24 cellular contexts compared by ENCODE assay signal in the genomic region with DNA sequence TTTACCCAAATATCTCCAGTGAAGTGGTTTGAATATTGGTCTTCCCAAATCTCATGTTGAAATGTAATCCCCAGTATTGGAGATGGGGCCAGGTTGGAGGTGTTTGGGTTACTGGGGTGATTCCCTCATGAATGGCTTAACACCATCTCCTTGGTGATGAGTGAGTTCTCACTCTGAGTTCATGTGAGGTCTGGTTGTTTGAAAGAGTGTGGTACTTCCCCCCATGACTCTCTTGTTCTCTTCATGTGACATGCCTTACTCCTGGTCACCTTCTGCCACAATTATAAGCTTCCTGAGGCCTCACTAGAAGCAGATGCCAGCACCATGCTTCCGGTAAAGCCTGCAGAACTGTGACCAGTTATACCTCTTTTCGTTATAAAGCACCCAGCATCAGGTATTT.
"Had no signal": no experiment of that assay in that cellular context is flagged by ENCODE, and none has a peak within 500 bp of the region (broad histone marks: within the 10 kb centered on the region; RNA-seq: fewer than 3 reads in every experiment).

No MANE protein-coding gene starts in this region.

- H3K27me3 ChIP-seq: esophagus squamous epithelium, gastroesophageal sphincter, pancreas, stomach, transverse colon had no signal

- DNase-seq: effector memory CD8-positive, alpha-beta T cell; esophagus squamous epithelium; foreskin fibroblast; immature natural killer cell; left ventricle myocardium superior; mesenchymal stem cell; naive B cell; occipital lobe; pancreas; right cardiac atrium; stimulated activated CD4-positive, alpha-beta T cell treated with anti-CD3 and anti-CD28 coated beads, Interleukin-4, amount 100 ng/mL, for 1 hour; stimulated activated CD8-positive, alpha-beta memory T cell treated with anti-CD3 and anti-CD28 coated beads, Interleukin-4, amount 100 ng/mL, for 48 hours; stomach; substantia nigra; transverse colon had no signal

- H3K4me1 ChIP-seq: esophagus squamous epithelium, gastroesophageal sphincter, pancreas, stomach, transverse colon had no signal

- H3K4me1 Mint-ChIP-seq: immature natural killer cell, naive B cell had no signal

- H3K27me3 Mint-ChIP-seq: progenitor cell of endocrine pancreas had no signal

- H3K27ac Mint-ChIP-seq: dendritic cell treated with granulocyte-macrophage colony-stimulating factor and Interleukin-4, amounts not matched to agents 40 ng/mL and 50 ng/mL, for 4 days; effector memory CD8-positive, alpha-beta T cell; immature natural killer cell; nephron; progenitor cell of endocrine pancreas; stimulated activated memory B cell treated with anti-CD40 and anti-IgM and Interleukin-4, amounts not matched to agents 10 μg/mL and 1 μg/mL and 100 μg/mL, for 72 hours had no signal

- H3K27ac ChIP-seq: epithelial cell of prostate, esophagus squamous epithelium, gastroesophageal sphincter, pancreas, stomach, thoracic aorta, transverse colon had no signal

- H3K4me3 Mint-ChIP-seq: dendritic cell treated with granulocyte-macrophage colony-stimulating factor and Interleukin-4, amounts not matched to agents 40 ng/mL and 50 ng/mL, for 4 days; effector memory CD8-positive, alpha-beta T cell; immature natural killer cell; naive B cell; nephron; stimulated activated memory B cell treated with anti-CD40 and anti-IgM and Interleukin-4, amounts not matched to agents 10 μg/mL and 1 μg/mL and 100 μg/mL, for 72 hours had no signal

- H3K36me3 ChIP-seq: esophagus squamous epithelium, gastroesophageal sphincter, pancreas, stomach, thoracic aorta, transverse colon had no signal

- ATAC-seq: effector memory CD8-positive, alpha-beta T cell; gastroesophageal sphincter; left ventricle myocardium superior; pancreas; right cardiac atrium; stimulated activated memory B cell treated with anti-CD40 and anti-IgM and Interleukin-4, amounts not matched to agents 10 μg/mL and 1 μg/mL and 100 μg/mL, for 72 hours had no signal

- H3K4me3 ChIP-seq: esophagus squamous epithelium, gastroesophageal sphincter, lung, pancreas, smooth muscle cell, stomach, thoracic aorta, transverse colon had no signal

- H3K9me3 ChIP-seq: esophagus squamous epithelium, gastroesophageal sphincter, pancreas, stomach, thoracic aorta, transverse colon had no signal

- H3K9me3 Mint-ChIP-seq: dendritic cell treated with granulocyte-macrophage colony-stimulating factor and Interleukin-4, amounts not matched to agents 40 ng/mL and 50 ng/mL, for 4 days; effector memory CD8-positive, alpha-beta T cell; immature natural killer cell; naive B cell; stimulated activated memory B cell treated with anti-CD40 and anti-IgM and Interleukin-4, amounts not matched to agents 10 μg/mL and 1 μg/mL and 100 μg/mL, for 72 hours had no signal
